In genomic region chr11:128507936-128508335, GRCh38 we compare ENCODE assay signal across 9 cellular contexts.
DNase-seq lines count a peak whose midpoint lies in the region; ATAC-seq and TF ChIP-seq lines count a peak whose summit lies in the region.
"Had no signal": no experiment of that assay in that cellular context is flagged by ENCODE, and none has a peak within 500 bp of the region (broad histone marks: within the 10 kb centered on the region; RNA-seq: fewer than 3 reads in every experiment).

No MANE protein-coding gene starts in this region.

- H3K36me3 ChIP-seq in CD4-positive, alpha-beta memory T cell (ENCODE audit: insufficient read depth, low read length): peaks cover 21% of the 10 kb centered on the region
- H3K36me3 ChIP-seq in Panc1 (ENCODE audit: control insufficient read depth, insufficient read depth, low read length) (no peaks in the 10 kb centered on the region), GM23338 (ENCODE audit: insufficient read depth) (no peaks in the 10 kb centered on the region; the same call in 1 of the 2 replicates)

- H3K79me2 ChIP-seq in GM23338 (replicated peaks; ENCODE audit: insufficient read depth): peaks cover 57% of the 10 kb centered on the region

- no TSS peak for BruUV-seq in Panc1 (replicated peaks; lab: Mats Ljungman, UMichigan)

- no peaks in the 10 kb centered on the region for H3K27me3 Mint-ChIP-seq in CD4-positive, alpha-beta memory T cell
- H3K27me3 Mint-ChIP-seq in osteocyte (ENCODE audit: unreplicated experiment) (no peaks in the 10 kb centered on the region), GM23338 (ENCODE audit: insufficient read depth, low read depth, poor library complexity) (peaks cover 2% of the 10 kb centered on the region)

- POLR2A ChIA-PET in CD4-positive, alpha-beta memory T cell (lab: Charles Lee; ENCODE audit: partially characterized antibody): interaction anchor here (0.9 to 34.5 kb wide), 11 partner anchors 1 to 237 kb away, joined by 3 to 1488 read pairs (median 888); no protein-coding TSS in a partner anchor
- POLR2A ChIA-PET in Panc1 (lab: Charles Lee): interaction anchor here (0.7 to 1.0 kb wide), 2 partner anchors 9 to 11 kb away, joined by 3 to 5 read pairs; no protein-coding TSS in a partner anchor

- no peaks in the 10 kb centered on the region for H3K9me3 Mint-ChIP-seq in CD4-positive, alpha-beta memory T cell
- H3K9me3 Mint-ChIP-seq in osteocyte (ENCODE audit: unreplicated experiment) (no peaks in the 10 kb centered on the region), GM23338 (no peaks in the 10 kb centered on the region)

- no peak overlapping the region for H3K4me2 ChIP-seq in GM23338

- intact Hi-C loops in CD4-positive, alpha-beta memory T cell (cut with micrococcal nuclease): loop anchor here (2.0 to 10.0 kb wide), 5 partner anchors 13 to 473 kb away; no protein-coding TSS in a partner anchor
- intact Hi-C loops in Panc1 (cut with micrococcal nuclease; ENCODE audit: unreplicated experiment): loop anchor here (10.0 kb wide), 1 partner anchor 473 kb away; no protein-coding TSS in a partner anchor

- H3K4me1 ChIP-seq in CD4-positive, alpha-beta memory T cell (ENCODE audit: insufficient read depth, low read length): peaks cover 100% of the 10 kb centered on the region
- peaks cover 100% of the 10 kb centered on the region for H3K4me1 ChIP-seq in Panc1 (ENCODE audit: control insufficient read depth, insufficient read depth, low read length)
- H3K4me1 ChIP-seq in GM23338 (ENCODE audit: insufficient read depth): peaks cover 13% of the 10 kb centered on the region; the same call in 1 of the 2 replicates

- peak overlapping the region; percentile 92 to 99 (median 98) for H3K27ac Mint-ChIP-seq in CD4-positive, alpha-beta memory T cell
- H3K27ac Mint-ChIP-seq in osteocyte (ENCODE audit: unreplicated experiment): peak overlapping the region; percentile 94
- H3K27ac Mint-ChIP-seq in GM23338: no peak overlapping the region

- in situ Hi-C loops in Panc1 (cut with HindIII; ENCODE audit: low pct_unique_long_range_greater_than_20kb, low sequenced_read_pairs): no loop called here

- H3K9me2 ChIP-seq in GM23338 (ENCODE audit: insufficient read depth): no peaks in the 10 kb centered on the region

- CTCF ChIA-PET in CD4-positive, alpha-beta memory T cell (lab: Charles Lee; ENCODE audit: partially characterized antibody): interaction anchor here (1.1 to 7.8 kb wide), 8 partner anchors 9 to 122 kb away, joined by 3 to 81 read pairs (median 4); no protein-coding TSS in a partner anchor
- CTCF ChIA-PET in Panc1 (lab: Charles Lee): interaction anchor here (1.3 kb wide), 1 partner anchor 124 kb away, joined by 4 read pairs; no protein-coding TSS in a partner anchor

- TF ChIP-seq CTCF in Panc1 (IDR thresholded peaks at IDR 0.05): no peak
- TF ChIP-seq CTCF in epithelial cell of proximal tubule (conservative IDR thresholded peaks at IDR 0.05; ENCODE audit: low read depth, low read length): no peak
- TF ChIP-seq CTCF in osteocyte (IDR thresholded peaks at IDR 0.05): no peak
- no peak for TF ChIP-seq CTCF in GM23338 (conservative IDR thresholded peaks at IDR 0.05; ENCODE audit: low read depth in 2 of 2)

- H3K4me3 Mint-ChIP-seq in CD4-positive, alpha-beta memory T cell: peak overlapping the region; percentile 81 to 100 (median 94)
- H3K4me3 Mint-ChIP-seq in osteocyte (ENCODE audit: unreplicated experiment): peak overlapping the region; percentile 59
- no peak overlapping the region for H3K4me3 Mint-ChIP-seq in GM23338

- H3K9me3 ChIP-seq in CD4-positive, alpha-beta memory T cell (ENCODE audit: control insufficient read depth in 1 of 2, low read length in 2 of 2): no peaks in the 10 kb centered on the region
- no peaks in the 10 kb centered on the region for H3K9me3 ChIP-seq in Panc1 (ENCODE audit: control insufficient read depth, insufficient read depth, low read depth, low read length)

- peaks cover 81 to 100% (median 88%) of the 10 kb centered on the region in 4 donors for H3K4me1 Mint-ChIP-seq in CD4-positive, alpha-beta memory T cell
- peaks cover 86% of the 10 kb centered on the region for H3K4me1 Mint-ChIP-seq in osteocyte (ENCODE audit: unreplicated experiment)
- H3K4me1 Mint-ChIP-seq in GM23338: peaks cover 21% of the 10 kb centered on the region

- no peaks in the 10 kb centered on the region for H3F3A ChIP-seq in GM23338 (replicated peaks; ENCODE audit: low read depth)

- H2AFZ ChIP-seq in GM23338: no peak overlapping the region

- H3K27ac ChIP-seq in CD4-positive, alpha-beta memory T cell (ENCODE audit: low read depth, low read length): peak overlapping the region; percentile 89
- H3K27ac ChIP-seq in Panc1 (ENCODE audit: low read length): peak overlapping the region; percentile 96
- no peak overlapping the region for H3K27ac ChIP-seq in GM23338 (ENCODE audit: low read depth)
- H3K27ac ChIP-seq: VCaP had no signal

- DNase-seq in CD4-positive, alpha-beta memory T cell: no peak
- DNase-seq in Panc1 (ENCODE audit: low read depth, low spot score): no peak
- no peak for DNase-seq in epithelial cell of proximal tubule (ENCODE audit: low read depth)
- DNase-seq in osteocyte (ENCODE audit: extremely low spot score, unreplicated experiment): no peak
- no peak for DNase-seq in NCI-H1930 (lab: John Stamatoyannopoulos, UW)
- DNase-seq in GM23338 (ENCODE audit: low spot score): no peak

- H4K20me1 ChIP-seq in GM23338 (replicated peaks; ENCODE audit: insufficient read depth): peaks cover 8% of the 10 kb centered on the region; the same call in 1 of the 2 replicates

- no peaks in the 10 kb centered on the region for H3K27me3 ChIP-seq in CD4-positive, alpha-beta memory T cell (ENCODE audit: insufficient read depth, low read length)
- no peaks in the 10 kb centered on the region for H3K27me3 ChIP-seq in Panc1 (ENCODE audit: control insufficient read depth, insufficient read depth, low read length)
- H3K27me3 ChIP-seq in GM23338 (ENCODE audit: insufficient read depth): no peaks in the 10 kb centered on the region

- peak overlapping the region; percentile 37 to 39 for H3K4me3 ChIP-seq in CD4-positive, alpha-beta memory T cell (ENCODE audit: low read length in 2 of 2)
- H3K4me3 ChIP-seq in Panc1 (ENCODE audit: low read depth in 2 of 2, low read length in 2 of 2) (peak overlapping the region; percentile 29 to 58), epithelial cell of proximal tubule (ENCODE audit: low read depth, low read length) (peak overlapping the region; percentile 43), GM23338 (no peak overlapping the region)

- peaks cover 82 to 92% of the 10 kb centered on the region in 2 donors for H3K36me3 Mint-ChIP-seq in CD4-positive, alpha-beta memory T cell
- peaks cover 15% of the 10 kb centered on the region for H3K36me3 Mint-ChIP-seq in osteocyte (ENCODE audit: unreplicated experiment)
- no peaks in the 10 kb centered on the region; the same call in 2 of the 3 replicates for H3K36me3 Mint-ChIP-seq in GM23338 (ENCODE audit: low read depth)

- ATAC-seq in Panc1 (peak; percentile 21; the same call in 1 of the 2 replicates), HG03196 (IDR thresholded peaks at IDR 0.05; ENCODE audit: unreplicated experiment) (no peak), HG03432 (IDR thresholded peaks at IDR 0.05; ENCODE audit: unreplicated experiment) (no peak), GM23338 (no peak)

TF ChIP-seq in GM23338, 12 proteins besides CTCF, POLR2A, EP300 and RAD21 (continues in another document):
- no peak for TF ChIP-seq EZH2phosphoT487 (IDR thresholded peaks at IDR 0.05; ENCODE audit: unreplicated experiment)
- no peak for TF ChIP-seq ETS1 (IDR thresholded peaks at IDR 0.05)
- TF ChIP-seq STAT1 (IDR thresholded peaks at IDR 0.05; ENCODE audit: unreplicated experiment): no peak
- no peak for TF ChIP-seq NANOG (IDR thresholded peaks at IDR 0.05; ENCODE audit: borderline replicate concordance)
- TF ChIP-seq CREB1 (CRISPR knock-in tag; IDR thresholded peaks at IDR 0.05; ENCODE audit: low read depth): no peak
- no peak for TF ChIP-seq ZNF114 (CRISPR knock-in tag; IDR thresholded peaks at IDR 0.05)
- no peak for TF ChIP-seq EZH2 (IDR thresholded peaks at IDR 0.05; ENCODE audit: low read depth, unreplicated experiment)
- TF ChIP-seq JUNB (IDR thresholded peaks at IDR 0.05; ENCODE audit: unreplicated experiment): no peak
- no peak for TF ChIP-seq ZNF331 (CRISPR knock-in tag; IDR thresholded peaks at IDR 0.05; ENCODE audit: low read depth)
